In genomic region chr17:17356149-17356930, GRCh38 we compare ENCODE assay signal across 8 cellular contexts. TPM values are rescaled to one million over a fixed set of nuclear protein-coding genes. Genes with fewer than 3 reads are reported as not detected.
DNase-seq lines count a peak whose midpoint lies in the region; ATAC-seq and TF ChIP-seq lines count a peak whose summit lies in the region.

No MANE protein-coding gene starts in this region.

- H3K4me1 ChIP-seq in breast epithelium: peaks cover 0 to 4% of the 10 kb centered on the region in 2 donors

- intact Hi-C loops in breast epithelium (cut with DNase I; ENCODE audit: low total_unique reads): no loop called here

- no peak for ATAC-seq in HG02852 (IDR thresholded peaks at IDR 0.05; ENCODE audit: unreplicated experiment)

- in situ Hi-C loops in ACHN (cut with HindIII; ENCODE audit: low pct_ligation_motif_present, low pct_unique_long_range_greater_than_20kb, low sequenced_read_pairs): loop anchor here (25.0 kb wide), 1 partner anchor 256 kb away; no protein-coding TSS in a partner anchor

- H3K27me3 ChIP-seq in WERI-Rb-1 (ENCODE audit: insufficient read depth, low read depth, severe bottlenecking): no peaks in the 10 kb centered on the region
- no peaks in the 10 kb centered on the region for H3K27me3 ChIP-seq in breast epithelium

- no peak overlapping the region for H3K27ac ChIP-seq in WERI-Rb-1
- H3K27ac ChIP-seq in breast epithelium: peak overlapping the region in 1 of 2 donors; percentile 3

- H3K9me3 ChIP-seq in WERI-Rb-1 (ENCODE audit: severe bottlenecking) (no peaks in the 10 kb centered on the region), breast epithelium (peaks cover 0 to 6% of the 10 kb centered on the region in 2 donors)

- peak; percentile 81 for DNase-seq in ACHN
- peak; percentile 77 for DNase-seq in GM19240 (ENCODE audit: insufficient read length, low spot score)
- peak; percentile 57 for DNase-seq in NCI-H2196 (lab: John Stamatoyannopoulos, UW; ENCODE audit: unreplicated experiment)
- DNase-seq in WERI-Rb-1: peak; percentile 76
- peak; percentile 76 to 78 for DNase-seq in breast epithelium (ENCODE audit: low spot score in 2 of 2)
- peak; percentile 91 for DNase-seq in inferior parietal cortex (ENCODE audit: extremely low spot score)
- DNase-seq in stimulated activated CD4-positive, alpha-beta T cell treated with anti-CD3 and anti-CD28 coated beads, Interleukin-15, amount 100 ng/mL, for 24 hours: peak; percentile 75

- H3K36me3 ChIP-seq in WERI-Rb-1 (no peaks in the 10 kb centered on the region), breast epithelium (no peaks in the 10 kb centered on the region)

- H3K4me3 ChIP-seq in WERI-Rb-1 (ENCODE audit: low read depth, low read length) (no peak overlapping the region), breast epithelium (no peak overlapping the region)

- TF ChIP-seq POLR2A in breast epithelium (IDR thresholded peaks at IDR 0.05): no peak

- TF ChIP-seq CTCF in WERI-Rb-1 (IDR thresholded peaks at IDR 0.05; ENCODE audit: low read depth, low read length): peak; percentile 99
- TF ChIP-seq CTCF in breast epithelium (IDR thresholded peaks at IDR 0.05): peak; percentile 100

RNA-seq across cellular contexts. Expression of gene NT5M, which starts 53.2 kb away (rescaled TPM):
- 1 to 10 TPM; 1.0 to 4.6 (median 2.9) TPM for total RNA-seq in breast epithelium
